Comparison of ENCODE assay signal across 13 cellular contexts in genomic region chr7:138243430-138243829, GRCh38.
DNase-seq lines count a peak whose midpoint lies in the region; ATAC-seq and TF ChIP-seq lines count a peak whose summit lies in the region.
"Had no signal": no experiment of that assay in that cellular context is flagged by ENCODE, and none has a peak within 500 bp of the region (broad histone marks: within the 10 kb centered on the region; RNA-seq: fewer than 3 reads in every experiment).

No MANE protein-coding gene starts in this region.

- H3K9ac ChIP-seq in H9 (ENCODE audit: extremely low read depth, insufficient read length, low read length): no peak overlapping the region

- H3K27me3 Mint-ChIP-seq in H9 (ENCODE audit: low read depth): no peaks in the 10 kb centered on the region; the same call in 1 of the 2 replicates
- no peaks in the 10 kb centered on the region for H3K27me3 Mint-ChIP-seq in nephron progenitor cell (ENCODE audit: low read depth, poor library complexity)
- no peaks in the 10 kb centered on the region for H3K27me3 Mint-ChIP-seq in MCF 10A (ENCODE audit: insufficient read depth, unreplicated experiment)
- H3K27me3 Mint-ChIP-seq: dendritic cell treated with granulocyte-macrophage colony-stimulating factor and Interleukin-4, amounts not matched to agents 40 ng/mL and 50 ng/mL, for 4 days had no signal

- DNase-seq in H9 (peak; percentile 95), NCI-H446 treated with DMSO at 0.1 percent for 48 hours (lab: John Stamatoyannopoulos, UW) (peak; percentile 79), nephron progenitor cell (peak; percentile 13), 8988T (no peak), T-helper 9 cell (no peak), MCF 10A (ENCODE audit: unreplicated experiment) (no peak)
- DNase-seq: DMS79 treated with DMSO at 0.1 percent for 48 hours; kidney; stimulated activated naive CD8-positive, alpha-beta T cell treated with anti-CD3 and anti-CD28 coated beads, Interleukin-15, Interleukin-2, amounts not matched to agents 100 U/mL and 50 U/mL, for 24 hours; T-helper 1 cell had no signal

- no peak overlapping the region for H3K56ac ChIP-seq in H9 (ENCODE audit: insufficient read length, low read depth, low read length)

- H3K9me3 Mint-ChIP-seq in H9 (peaks cover 8 to 13% of the 10 kb centered on the region in 2 experiments), nephron progenitor cell (peaks cover 14% of the 10 kb centered on the region), MCF 10A (ENCODE audit: unreplicated experiment) (peaks cover 11% of the 10 kb centered on the region)

- H4K5ac ChIP-seq in H9 (ENCODE audit: insufficient read length, low read depth, low read length): no peak overlapping the region

- H3K27ac Mint-ChIP-seq in H9: peak overlapping the region; percentile 99 to 100 (median 99)
- peak overlapping the region; percentile 70 for H3K27ac Mint-ChIP-seq in nephron progenitor cell
- no peak overlapping the region for H3K27ac Mint-ChIP-seq in MCF 10A (ENCODE audit: low read depth, unreplicated experiment)
- H3K27ac Mint-ChIP-seq: dendritic cell treated with granulocyte-macrophage colony-stimulating factor and Interleukin-4, amounts not matched to agents 40 ng/mL and 50 ng/mL, for 4 days had no signal

- no peak overlapping the region for H4K8ac ChIP-seq in H9 (replicated peaks; ENCODE audit: insufficient read length, low read depth, low read length)

- ATAC-seq in GM19328 (IDR thresholded peaks at IDR 0.05; ENCODE audit: unreplicated experiment): no peak
- ATAC-seq: stimulated activated naive CD8-positive, alpha-beta T cell treated with anti-CD3 and anti-CD28 coated beads, Interleukin-15, Interleukin-2, amounts not matched to agents 100 U/mL and 50 U/mL, for 24 hours had no signal

- H3T11ph ChIP-seq in H9 (ENCODE audit: low read length): no peak overlapping the region

- H2BK15ac ChIP-seq in H9 (ENCODE audit: low read depth, low read length): no peak overlapping the region

- no peak for TF ChIP-seq CTCF in H9 (conservative IDR thresholded peaks at IDR 0.05)
- TF ChIP-seq CTCF in nephron progenitor cell (IDR thresholded peaks at IDR 0.05): no peak
- TF ChIP-seq CTCF in MCF 10A (IDR thresholded peaks at IDR 0.05; ENCODE audit: unreplicated experiment): no peak

- H3K79me1 ChIP-seq in H9 (ENCODE audit: insufficient read depth, low read depth, low read length, poor library complexity, severe bottlenecking): no peaks in the 10 kb centered on the region

- no CpG with 5 or more reads among the region's 5 CpGs for WGBS in H9 (ENCODE audit: extremely low coverage, insufficient read length, low lambda C conversion rate)
- WGBS in ectodermal cell, 2 experiments: 0 to 3% methylated on average over 5 of the region's 5 CpGs

- CTCF ChIA-PET in MCF 10A (lab: Yijun Ruan, JAX): no interaction called here

- H3K36me3 ChIP-seq in ectodermal cell (ENCODE audit: control insufficient read depth, insufficient read depth, low read length): no peaks in the 10 kb centered on the region

- POLR2A ChIA-PET in MCF 10A (lab: Yijun Ruan, JAX): no interaction called here

- H3K9me3 ChIP-seq in H9 (ENCODE audit: control insufficient read depth, low read depth, low read length): no peaks in the 10 kb centered on the region
- no peaks in the 10 kb centered on the region for H3K9me3 ChIP-seq in ectodermal cell (ENCODE audit: control insufficient read depth, low read length)

- no peak overlapping the region for H3K14ac ChIP-seq in H9 (ENCODE audit: insufficient read depth, low read length)

- no peaks in the 10 kb centered on the region for H3K23me2 ChIP-seq in H9 (ENCODE audit: insufficient read length, low read depth, low read length, poor library complexity, severe bottlenecking)

- peaks cover 3% of the 10 kb centered on the region; the same call in 1 of the 2 replicates for H3K4me1 ChIP-seq in H9 (ENCODE audit: insufficient read depth, low read length)
- peaks cover 37% of the 10 kb centered on the region for H3K4me1 ChIP-seq in ectodermal cell (ENCODE audit: control insufficient read depth, insufficient read depth, low read length)

- H3K27ac ChIP-seq in H9 (ENCODE audit: insufficient read length, low read depth, low read length) (peak overlapping the region; percentile 17), ectodermal cell (ENCODE audit: insufficient read depth, low read depth, low read length, poor library complexity, severe bottlenecking) (peak overlapping the region; percentile 81)

- no peak overlapping the region for H3K4ac ChIP-seq in H9 (ENCODE audit: low read depth, low read length)

- H2BK12ac ChIP-seq in H9 (ENCODE audit: insufficient read length, low read depth, low read length): no peak overlapping the region

- intact Hi-C loops in MCF 10A (cut with micrococcal nuclease): loop anchor here (2.0 kb wide), 1 partner anchor 495 kb away; no protein-coding TSS in a partner anchor

- H3K4me2 ChIP-seq in H9 (ENCODE audit: insufficient read depth, insufficient read length, low read length): no peak overlapping the region

- H2BK5ac ChIP-seq in H9 (ENCODE audit: insufficient read length, low read length): no peak overlapping the region

- H3K4me1 Mint-ChIP-seq in H9: peaks cover 45 to 50% of the 10 kb centered on the region in 2 experiments
- peaks cover 8% of the 10 kb centered on the region for H3K4me1 Mint-ChIP-seq in nephron progenitor cell
- H3K4me1 Mint-ChIP-seq in MCF 10A (ENCODE audit: insufficient read depth, unreplicated experiment): peaks cover 31% of the 10 kb centered on the region

- no peak overlapping the region for H4K91ac ChIP-seq in H9 (ENCODE audit: insufficient read length, low read depth, low read length)

- H4K20me1 ChIP-seq in H9 (ENCODE audit: control insufficient read depth, insufficient read depth, insufficient read length): no peaks in the 10 kb centered on the region

- H2AK5ac ChIP-seq in H9 (ENCODE audit: insufficient read length, low read length): no peak overlapping the region

- BruUV-seq in MCF 10A (replicated peaks; lab: Mats Ljungman, UMichigan): no TSS peak

- H2BK120ac ChIP-seq in H9 (ENCODE audit: low read depth, low read length, poor library complexity, severe bottlenecking): no peak overlapping the region

- no peaks in the 10 kb centered on the region for H3K79me2 ChIP-seq in H9 (ENCODE audit: insufficient read depth, low read length)

- no peak overlapping the region for H3K4me3 ChIP-seq in ectodermal cell (ENCODE audit: insufficient read depth, low read depth, low read length)

- no peak overlapping the region for H3K18ac ChIP-seq in H9 (ENCODE audit: insufficient read length, low read depth, low read length)

- no peak overlapping the region for H2AFZ ChIP-seq in H9 (ENCODE audit: low read length)

- no peak overlapping the region for H3K23ac ChIP-seq in H9 (ENCODE audit: insufficient read length, low read depth, low read length)

- H3K36me3 Mint-ChIP-seq in H9 (ENCODE audit: insufficient read depth in 1 of 3, low read depth in 3 of 3) (peaks cover 7 to 22% (median 15%) of the 10 kb centered on the region in 3 experiments), nephron progenitor cell (ENCODE audit: low read depth) (no peaks in the 10 kb centered on the region), MCF 10A (ENCODE audit: insufficient read depth, unreplicated experiment) (no peaks in the 10 kb centered on the region)

- no peak overlapping the region for H2BK20ac ChIP-seq in H9 (ENCODE audit: low read depth, low read length, poor library complexity, severe bottlenecking)

- H3K27me3 ChIP-seq in H9 (ENCODE audit: insufficient read depth, low read length) (no peaks in the 10 kb centered on the region), ectodermal cell (ENCODE audit: control insufficient read depth, insufficient read depth, low read length, poor library complexity, severe bottlenecking) (no peaks in the 10 kb centered on the region)

- peak overlapping the region; percentile 47 to 60 for H3K4me3 Mint-ChIP-seq in H9
- peak overlapping the region; percentile 35 for H3K4me3 Mint-ChIP-seq in nephron progenitor cell
- no peak overlapping the region for H3K4me3 Mint-ChIP-seq in MCF 10A (ENCODE audit: unreplicated experiment)
- H3K4me3 Mint-ChIP-seq: dendritic cell treated with granulocyte-macrophage colony-stimulating factor and Interleukin-4, amounts not matched to agents 40 ng/mL and 50 ng/mL, for 4 days had no signal

Comparison
In these comparisons a context has a peak if more than half of its experiments do, and no peak if none do; other contexts are left out.
1. DNase-seq: peak in H9 (single experiment), NCI-H446 treated with DMSO at 0.1 percent for 48 hours (single experiment) and nephron progenitor cell (single experiment); none in 8988T (single experiment), T-helper 9 cell (single experiment) and MCF 10A (single experiment).